In the genomic region with DNA sequence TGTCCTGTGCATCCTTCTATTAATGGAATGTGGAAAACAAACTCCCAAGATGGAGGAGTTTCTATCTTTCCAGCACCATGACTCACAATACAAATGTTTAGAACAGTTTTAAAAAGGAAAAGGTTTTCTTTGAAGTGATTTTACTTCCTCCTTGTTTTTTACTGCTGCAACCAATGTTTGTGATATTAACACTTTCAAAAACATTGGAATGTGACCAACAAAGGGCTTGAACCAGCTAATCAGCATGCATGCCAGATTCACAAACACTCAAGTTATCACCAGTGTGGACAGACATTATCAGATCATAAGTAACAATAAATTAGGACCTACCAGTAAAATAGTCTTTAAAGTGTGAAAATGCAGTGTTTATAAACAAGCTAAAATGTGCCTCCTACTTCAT, we compare ENCODE assay signal across 1 cellular context.
TF ChIP-seq lines count a peak whose summit lies in the region.

No MANE protein-coding gene starts in this region.

TF ChIP-seq in HepG2, 621 proteins besides CTCF, POLR2A, EP300 and RAD21 (continued from another document and continues in another):
- TF ChIP-seq ZNF407 (CRISPR knock-in tag; IDR thresholded peaks at IDR 0.05; ENCODE audit: not compliant biosample characterization) (no peak), SMYD3 (CRISPR knock-in tag; IDR thresholded peaks at IDR 0.05) (no peak), RFXAP (CRISPR knock-in tag; IDR thresholded peaks at IDR 0.05; ENCODE audit: borderline replicate concordance) (no peak), KDM5A (IDR thresholded peaks at IDR 0.05; ENCODE audit: borderline replicate concordance, low read length) (no peak), ZNF17 (CRISPR knock-in tag; IDR thresholded peaks at IDR 0.05) (no peak), ZNF720 (CRISPR knock-in tag; IDR thresholded peaks at IDR 0.05) (no peak), YEATS4 (CRISPR knock-in tag; IDR thresholded peaks at IDR 0.05; ENCODE audit: borderline replicate concordance) (no peak), ZNF557 (CRISPR knock-in tag; IDR thresholded peaks at IDR 0.05) (no peak), NFKBIZ (CRISPR knock-in tag; IDR thresholded peaks at IDR 0.05) (no peak), ZSCAN21 (CRISPR knock-in tag; IDR thresholded peaks at IDR 0.05; ENCODE audit: borderline replicate concordance) (no peak), NR0B2 (CRISPR knock-in tag; IDR thresholded peaks at IDR 0.05) (no peak), AKAP8 (CRISPR knock-in tag; IDR thresholded peaks at IDR 0.05) (no peak), ZNF614 (CRISPR knock-in tag; IDR thresholded peaks at IDR 0.05; ENCODE audit: borderline replicate concordance) (no peak), IKZF4 (CRISPR knock-in tag; IDR thresholded peaks at IDR 0.05; ENCODE audit: borderline replicate concordance, low read depth, not compliant biosample characterization) (no peak), ZNF652 (CRISPR knock-in tag; IDR thresholded peaks at IDR 0.05; ENCODE audit: borderline replicate concordance, low read depth) (peak; percentile 35; the same call in 1 of the 2 replicates), CENPT (CRISPR knock-in tag; IDR thresholded peaks at IDR 0.05; ENCODE audit: low read depth) (no peak), MTA1 (CRISPR knock-in tag; IDR thresholded peaks at IDR 0.05; ENCODE audit: borderline replicate concordance) (no peak), ZNF678 (CRISPR knock-in tag; IDR thresholded peaks at IDR 0.05) (no peak), ARHGAP35 (CRISPR knock-in tag; IDR thresholded peaks at IDR 0.05; ENCODE audit: borderline replicate concordance) (no peak), ZNF781 (CRISPR knock-in tag; IDR thresholded peaks at IDR 0.05; ENCODE audit: borderline replicate concordance, not compliant biosample characterization) (no peak), ZMYM3 (CRISPR knock-in tag; IDR thresholded peaks at IDR 0.05) (no peak), ZNF296 (CRISPR knock-in tag; conservative IDR thresholded peaks at IDR 0.05) (no peak), ASH2L (IDR thresholded peaks at IDR 0.05; ENCODE audit: insufficient read length, low read depth, low read length) (no peak), ZNF784 (CRISPR knock-in tag; IDR thresholded peaks at IDR 0.05; ENCODE audit: borderline replicate concordance) (no peak), BRCA1 (CRISPR knock-in tag; IDR thresholded peaks at IDR 0.05) (no peak), ZNF432 (CRISPR knock-in tag; IDR thresholded peaks at IDR 0.05; ENCODE audit: borderline replicate concordance) (no peak), ZNF570 (CRISPR knock-in tag; IDR thresholded peaks at IDR 0.05; ENCODE audit: borderline replicate concordance) (no peak), ETV6 (CRISPR knock-in tag; conservative IDR thresholded peaks at IDR 0.05) (no peak), ZKSCAN8 (CRISPR knock-in tag; IDR thresholded peaks at IDR 0.05; ENCODE audit: borderline replicate concordance) (no peak)
- TF ChIP-seq, protein P1, sequence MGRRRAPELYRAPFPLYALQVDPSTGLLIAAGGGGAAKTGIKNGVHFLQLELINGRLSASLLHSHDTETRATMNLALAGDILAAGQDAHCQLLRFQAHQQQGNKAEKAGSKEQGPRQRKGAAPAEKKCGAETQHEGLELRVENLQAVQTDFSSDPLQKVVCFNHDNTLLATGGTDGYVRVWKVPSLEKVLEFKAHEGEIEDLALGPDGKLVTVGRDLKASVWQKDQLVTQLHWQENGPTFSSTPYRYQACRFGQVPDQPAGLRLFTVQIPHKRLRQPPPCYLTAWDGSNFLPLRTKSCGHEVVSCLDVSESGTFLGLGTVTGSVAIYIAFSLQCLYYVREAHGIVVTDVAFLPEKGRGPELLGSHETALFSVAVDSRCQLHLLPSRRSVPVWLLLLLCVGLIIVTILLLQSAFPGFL (CRISPR knock-in tag; IDR thresholded peaks at IDR 0.05): no peak
- TF ChIP-seq, protein P2, sequence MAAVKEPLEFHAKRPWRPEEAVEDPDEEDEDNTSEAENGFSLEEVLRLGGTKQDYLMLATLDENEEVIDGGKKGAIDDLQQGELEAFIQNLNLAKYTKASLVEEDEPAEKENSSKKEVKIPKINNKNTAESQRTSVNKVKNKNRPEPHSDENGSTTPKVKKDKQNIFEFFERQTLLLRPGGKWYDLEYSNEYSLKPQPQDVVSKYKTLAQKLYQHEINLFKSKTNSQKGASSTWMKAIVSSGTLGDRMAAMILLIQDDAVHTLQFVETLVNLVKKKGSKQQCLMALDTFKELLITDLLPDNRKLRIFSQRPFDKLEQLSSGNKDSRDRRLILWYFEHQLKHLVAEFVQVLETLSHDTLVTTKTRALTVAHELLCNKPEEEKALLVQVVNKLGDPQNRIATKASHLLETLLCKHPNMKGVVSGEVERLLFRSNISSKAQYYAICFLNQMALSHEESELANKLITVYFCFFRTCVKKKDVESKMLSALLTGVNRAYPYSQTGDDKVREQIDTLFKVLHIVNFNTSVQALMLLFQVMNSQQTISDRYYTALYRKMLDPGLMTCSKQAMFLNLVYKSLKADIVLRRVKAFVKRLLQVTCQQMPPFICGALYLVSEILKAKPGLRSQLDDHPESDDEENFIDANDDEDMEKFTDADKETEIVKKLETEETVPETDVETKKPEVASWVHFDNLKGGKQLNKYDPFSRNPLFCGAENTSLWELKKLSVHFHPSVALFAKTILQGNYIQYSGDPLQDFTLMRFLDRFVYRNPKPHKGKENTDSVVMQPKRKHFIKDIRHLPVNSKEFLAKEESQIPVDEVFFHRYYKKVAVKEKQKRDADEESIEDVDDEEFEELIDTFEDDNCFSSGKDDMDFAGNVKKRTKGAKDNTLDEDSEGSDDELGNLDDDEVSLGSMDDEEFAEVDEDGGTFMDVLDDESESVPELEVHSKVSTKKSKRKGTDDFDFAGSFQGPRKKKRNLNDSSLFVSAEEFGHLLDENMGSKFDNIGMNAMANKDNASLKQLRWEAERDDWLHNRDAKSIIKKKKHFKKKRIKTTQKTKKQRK (IDR thresholded peaks at IDR 0.05; ENCODE audit: low read length): no peak
- TF ChIP-seq, protein P3, sequence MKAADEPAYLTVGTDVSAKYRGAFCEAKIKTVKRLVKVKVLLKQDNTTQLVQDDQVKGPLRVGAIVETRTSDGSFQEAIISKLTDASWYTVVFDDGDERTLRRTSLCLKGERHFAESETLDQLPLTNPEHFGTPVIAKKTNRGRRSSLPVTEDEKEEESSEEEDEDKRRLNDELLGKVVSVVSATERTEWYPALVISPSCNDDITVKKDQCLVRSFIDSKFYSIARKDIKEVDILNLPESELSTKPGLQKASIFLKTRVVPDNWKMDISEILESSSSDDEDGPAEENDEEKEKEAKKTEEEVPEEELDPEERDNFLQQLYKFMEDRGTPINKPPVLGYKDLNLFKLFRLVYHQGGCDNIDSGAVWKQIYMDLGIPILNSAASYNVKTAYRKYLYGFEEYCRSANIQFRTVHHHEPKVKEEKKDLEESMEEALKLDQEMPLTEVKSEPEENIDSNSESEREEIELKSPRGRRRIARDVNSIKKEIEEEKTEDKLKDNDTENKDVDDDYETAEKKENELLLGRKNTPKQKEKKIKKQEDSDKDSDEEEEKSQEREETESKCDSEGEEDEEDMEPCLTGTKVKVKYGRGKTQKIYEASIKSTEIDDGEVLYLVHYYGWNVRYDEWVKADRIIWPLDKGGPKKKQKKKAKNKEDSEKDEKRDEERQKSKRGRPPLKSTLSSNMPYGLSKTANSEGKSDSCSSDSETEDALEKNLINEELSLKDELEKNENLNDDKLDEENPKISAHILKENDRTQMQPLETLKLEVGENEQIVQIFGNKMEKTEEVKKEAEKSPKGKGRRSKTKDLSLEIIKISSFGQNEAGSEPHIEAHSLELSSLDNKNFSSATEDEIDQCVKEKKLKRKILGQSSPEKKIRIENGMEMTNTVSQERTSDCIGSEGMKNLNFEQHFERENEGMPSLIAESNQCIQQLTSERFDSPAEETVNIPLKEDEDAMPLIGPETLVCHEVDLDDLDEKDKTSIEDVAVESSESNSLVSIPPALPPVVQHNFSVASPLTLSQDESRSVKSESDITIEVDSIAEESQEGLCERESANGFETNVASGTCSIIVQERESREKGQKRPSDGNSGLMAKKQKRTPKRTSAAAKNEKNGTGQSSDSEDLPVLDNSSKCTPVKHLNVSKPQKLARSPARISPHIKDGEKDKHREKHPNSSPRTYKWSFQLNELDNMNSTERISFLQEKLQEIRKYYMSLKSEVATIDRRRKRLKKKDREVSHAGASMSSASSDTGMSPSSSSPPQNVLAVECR (CRISPR knock-in tag; IDR thresholded peaks at IDR 0.05; ENCODE audit: borderline replicate concordance): no peak
- TF ChIP-seq, protein P4, sequence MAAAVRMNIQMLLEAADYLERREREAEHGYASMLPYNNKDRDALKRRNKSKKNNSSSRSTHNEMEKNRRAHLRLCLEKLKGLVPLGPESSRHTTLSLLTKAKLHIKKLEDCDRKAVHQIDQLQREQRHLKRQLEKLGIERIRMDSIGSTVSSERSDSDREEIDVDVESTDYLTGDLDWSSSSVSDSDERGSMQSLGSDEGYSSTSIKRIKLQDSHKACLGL (CRISPR knock-in tag; IDR thresholded peaks at IDR 0.05): no peak
- TF ChIP-seq, protein P5, sequence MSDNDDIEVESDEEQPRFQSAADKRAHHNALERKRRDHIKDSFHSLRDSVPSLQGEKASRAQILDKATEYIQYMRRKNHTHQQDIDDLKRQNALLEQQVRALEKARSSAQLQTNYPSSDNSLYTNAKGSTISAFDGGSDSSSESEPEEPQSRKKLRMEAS (IDR thresholded peaks at IDR 0.05): no peak
- TF ChIP-seq, protein P6, sequence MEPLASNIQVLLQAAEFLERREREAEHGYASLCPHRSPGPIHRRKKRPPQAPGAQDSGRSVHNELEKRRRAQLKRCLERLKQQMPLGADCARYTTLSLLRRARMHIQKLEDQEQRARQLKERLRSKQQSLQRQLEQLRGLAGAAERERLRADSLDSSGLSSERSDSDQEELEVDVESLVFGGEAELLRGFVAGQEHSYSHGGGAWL (CRISPR knock-in tag; IDR thresholded peaks at IDR 0.05): no peak
- TF ChIP-seq, protein P7, sequence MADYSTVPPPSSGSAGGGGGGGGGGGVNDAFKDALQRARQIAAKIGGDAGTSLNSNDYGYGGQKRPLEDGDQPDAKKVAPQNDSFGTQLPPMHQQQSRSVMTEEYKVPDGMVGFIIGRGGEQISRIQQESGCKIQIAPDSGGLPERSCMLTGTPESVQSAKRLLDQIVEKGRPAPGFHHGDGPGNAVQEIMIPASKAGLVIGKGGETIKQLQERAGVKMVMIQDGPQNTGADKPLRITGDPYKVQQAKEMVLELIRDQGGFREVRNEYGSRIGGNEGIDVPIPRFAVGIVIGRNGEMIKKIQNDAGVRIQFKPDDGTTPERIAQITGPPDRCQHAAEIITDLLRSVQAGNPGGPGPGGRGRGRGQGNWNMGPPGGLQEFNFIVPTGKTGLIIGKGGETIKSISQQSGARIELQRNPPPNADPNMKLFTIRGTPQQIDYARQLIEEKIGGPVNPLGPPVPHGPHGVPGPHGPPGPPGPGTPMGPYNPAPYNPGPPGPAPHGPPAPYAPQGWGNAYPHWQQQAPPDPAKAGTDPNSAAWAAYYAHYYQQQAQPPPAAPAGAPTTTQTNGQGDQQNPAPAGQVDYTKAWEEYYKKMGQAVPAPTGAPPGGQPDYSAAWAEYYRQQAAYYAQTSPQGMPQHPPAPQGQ (CRISPR knock-in tag; IDR thresholded peaks at IDR 0.05; ENCODE audit: borderline replicate concordance): no peak
